8 cellular contexts compared by ENCODE assay signal in the genomic region with DNA sequence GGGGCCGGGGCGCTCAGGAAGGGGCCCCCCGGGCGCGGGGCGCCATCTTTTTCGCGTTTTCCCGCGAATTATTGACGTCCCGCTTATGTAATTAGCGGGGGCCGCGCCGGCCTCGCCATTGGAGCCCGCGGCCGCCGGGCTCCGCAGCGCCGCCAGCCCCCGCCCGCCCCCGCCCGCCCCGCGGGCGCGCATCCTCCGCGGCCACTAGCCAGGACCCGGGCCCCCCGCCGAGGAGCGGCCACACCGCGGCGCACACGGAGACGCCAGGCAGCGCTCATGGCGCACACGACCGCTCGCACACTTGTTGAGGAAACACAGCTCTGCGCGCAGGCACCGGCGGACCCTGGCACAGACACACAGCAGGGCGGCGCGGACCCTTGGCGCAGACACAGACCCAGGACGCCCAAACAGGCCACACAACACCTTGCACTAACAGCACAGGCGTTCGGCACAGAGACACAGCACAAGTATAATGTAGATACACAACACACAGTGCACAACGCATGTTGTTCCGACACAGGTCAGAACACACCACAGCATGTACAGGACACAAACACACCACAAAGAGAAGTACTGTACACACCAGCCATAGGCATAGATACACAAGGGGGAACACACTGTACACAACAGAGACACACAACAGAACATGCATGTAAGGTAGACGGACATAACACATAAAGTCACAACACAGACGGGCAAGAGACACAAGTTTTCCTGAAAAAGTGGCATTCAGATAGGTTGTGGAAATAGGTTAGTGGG. TPM values are rescaled to one million over a fixed set of nuclear protein-coding genes. Genes with fewer than 3 reads are reported as not detected.
A peak's percentile ranks its signal among the peaks of the same experiment; 100 is the strongest.
DNase-seq lines count a peak whose midpoint lies in the region; ATAC-seq and TF ChIP-seq lines count a peak whose summit lies in the region.

No MANE protein-coding gene starts in this region.

- DNase-seq in 8988T: peak; percentile 85
- DNase-seq in NCI-H2171 (lab: John Stamatoyannopoulos, UW): peak; percentile 82
- DNase-seq in WERI-Rb-1: peak; percentile 90
- peak; percentile 63 to 75 for DNase-seq in left colon
- DNase-seq in stimulated activated CD4-positive, alpha-beta T cell treated with anti-CD3 and anti-CD28 coated beads, Interleukin-4, amount 100 ng/mL, for 1 hour: peak; percentile 68

- TF ChIP-seq CTCF in WERI-Rb-1 (IDR thresholded peaks at IDR 0.05; ENCODE audit: low read depth, low read length): peak; percentile 30; the same call in 1 of the 2 replicates

- H3K27ac ChIP-seq in WERI-Rb-1 (peak overlapping the region; percentile 93), cingulate gyrus (ENCODE audit: low read depth, low read length) (peak overlapping the region; percentile 88)

- no peaks in the 10 kb centered on the region for H3K27me3 ChIP-seq in WERI-Rb-1 (ENCODE audit: insufficient read depth, low read depth, severe bottlenecking)

- peak; percentile 54 for ATAC-seq in GM18498 (IDR thresholded peaks at IDR 0.05; ENCODE audit: unreplicated experiment)
- peak; percentile 31 for ATAC-seq in HG02981 (IDR thresholded peaks at IDR 0.05; ENCODE audit: unreplicated experiment)
- ATAC-seq in left colon: peak; percentile 35

- no peaks in the 10 kb centered on the region for H3K9me3 ChIP-seq in WERI-Rb-1 (ENCODE audit: severe bottlenecking)

- peak overlapping the region; percentile 93 for H3K4me3 ChIP-seq in WERI-Rb-1 (ENCODE audit: low read depth, low read length)

- H3K36me3 ChIP-seq in WERI-Rb-1: peaks cover 29% of the 10 kb centered on the region

- intact Hi-C loops in left colon (cut with DNase I, micrococcal nuclease): no loop called here

RNA-seq across cellular contexts. Expression of a gene that starts 0.5 kb away (rescaled TPM):
- 10 to 100 TPM; 11.6 to 14.5 TPM for total RNA-seq in left colon

RNA-seq across cellular contexts. Expression of a gene that starts 34.7 kb away (rescaled TPM):
- 10 to 100 TPM; 33.4 to 36.9 TPM for total RNA-seq in left colon

RNA-seq across cellular contexts. Expression of a gene that starts 49.1 kb away (rescaled TPM):
- 1 to 10 TPM; 2.2 to 2.8 TPM for total RNA-seq in left colon

Comparison
In these comparisons a context has a peak if more than half of its experiments do, and no peak if none do; other contexts are left out.
1. Peak in every context shown above with its lines: DNase-seq, ATAC-seq, H3K4me3 ChIP-seq and H3K27ac ChIP-seq.